ENCODE assay signal across 9 cellular contexts in the genomic region with DNA sequence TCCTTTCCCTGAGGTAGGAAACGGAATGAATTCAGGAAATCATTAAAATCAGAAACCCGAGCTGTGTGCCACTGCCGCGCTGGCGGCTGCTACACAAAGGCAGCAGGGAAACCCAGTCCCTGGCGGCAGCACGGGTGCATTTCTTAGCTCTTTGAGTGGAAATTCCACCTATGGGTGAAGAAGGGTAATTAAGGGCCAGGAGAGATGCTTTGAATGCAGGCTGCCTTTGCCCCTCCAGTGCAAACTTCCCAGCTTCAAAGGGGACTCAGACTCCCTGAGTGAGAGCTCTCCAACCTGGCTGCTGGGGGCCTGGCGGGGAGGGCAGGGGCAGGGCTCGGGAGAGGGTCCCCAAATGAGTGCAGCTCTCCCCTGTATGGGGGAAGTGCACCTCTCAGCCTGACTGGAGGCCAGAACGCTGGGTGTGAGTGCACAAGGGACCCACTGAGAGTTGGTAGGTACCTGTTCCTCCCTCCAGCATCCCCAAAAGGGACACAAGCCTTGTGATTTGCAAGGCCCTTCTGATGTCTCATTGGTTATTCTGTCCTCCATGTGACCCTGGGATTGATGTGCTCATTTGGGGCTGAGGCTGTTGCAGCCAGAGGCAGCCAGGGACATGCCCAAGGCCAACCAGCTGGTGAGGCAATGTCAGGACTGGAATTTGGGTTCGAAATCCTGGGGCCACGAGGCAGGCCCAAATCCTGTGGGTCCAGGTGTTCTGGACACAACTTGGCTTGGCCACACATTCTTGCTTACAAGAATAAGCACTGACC. TPM values are rescaled to one million over a fixed set of nuclear protein-coding genes. Genes with fewer than 3 reads are reported as not detected.
DNase-seq lines count a peak whose midpoint lies in the region; ATAC-seq and TF ChIP-seq lines count a peak whose summit lies in the region.
"Had no signal": no experiment of that assay in that cellular context is flagged by ENCODE, and none has a peak within 500 bp of the region (broad histone marks: within the 10 kb centered on the region; RNA-seq: fewer than 3 reads in every experiment).

No MANE protein-coding gene starts in this region.

- no peak overlapping the region for H3K4me3 ChIP-seq in BJ (ENCODE audit: low read depth, low read length)
- H3K4me3 ChIP-seq: ovary had no signal

- TF ChIP-seq CTCF in BJ (IDR thresholded peaks at IDR 0.05; ENCODE audit: insufficient read depth, low read depth, low read length) (0 out of 2 replicates have a peak, but pooled peaks have one; percentile 13), RWPE1 (conservative IDR thresholded peaks at IDR 0.05; ENCODE audit: low read depth) (no peak)

- CTCF ChIA-PET in BJ (lab: Yijun Ruan, JAX): interaction anchor here (1.5 kb wide), 1 partner anchor 144 kb away, joined by 4 read pairs; no protein-coding TSS in a partner anchor
- CTCF ChIA-PET in RWPE1 (lab: Yijun Ruan, JAX): interaction anchor here (0.6 to 1.0 kb wide), 3 partner anchors 34 to 771 kb away, joined by 3 to 4 read pairs (median 3); no protein-coding TSS in a partner anchor

- POLR2A ChIA-PET in BJ (lab: Charles Lee) (no interaction called here), RWPE1 (lab: Yijun Ruan, JAX; ENCODE audit: low non-redundant PET) (no interaction called here)

- DNase-seq in BJ (ENCODE audit: low read depth) (no peak), RWPE1 (ENCODE audit: low spot score) (no peak), iris pigment epithelial cell (ENCODE audit: low read depth) (peak; percentile 22), foreskin melanocyte (no peak), SHP77 (lab: John Stamatoyannopoulos, UW) (no peak)
- DNase-seq in activated CD8-positive, alpha-beta memory T cell treated with anti-CD3 and anti-CD28 coated beads, Interleukin-2, amount 50 U/mL, for 4 hours: no peak

- no peaks in the 10 kb centered on the region for H3K36me3 ChIP-seq in BJ (ENCODE audit: control insufficient read depth, insufficient read depth, low read length)
- H3K36me3 ChIP-seq: ovary had no signal

- ATAC-seq in GM18519 (IDR thresholded peaks at IDR 0.05; ENCODE audit: low FRiP score, unreplicated experiment) (peak; percentile 52), GM21528 (IDR thresholded peaks at IDR 0.05; ENCODE audit: low FRiP score, unreplicated experiment) (no peak)

- no peaks in the 10 kb centered on the region; the same call in 1 of the 2 replicates for H3K27me3 ChIP-seq in BJ (ENCODE audit: control insufficient read depth, insufficient read depth, low read length)
- H3K27me3 ChIP-seq: ovary had no signal

- H3K27ac ChIP-seq in RWPE1: peak overlapping the region; percentile 78
- H3K27ac ChIP-seq: ovary had no signal

RNA-seq across cellular contexts. Expression of a gene that starts 16.3 kb away (rescaled TPM):
- 5.6 and 13.0 TPM in 2 replicates for polyA plus RNA-seq in BJ (2011; rRNA removed)
- 13.1 and 19.3 TPM in 2 replicates for polyA minus RNA-seq in BJ (2011; rRNA and poly(A)+ RNA removed)
